In genomic region chr7:123431075-123431614, GRCh38 we compare ENCODE assay signal across 31 cellular contexts.
"Had no signal": no experiment of that assay in that cellular context is flagged by ENCODE, and none has a peak within 500 bp of the region (broad histone marks: within the 10 kb centered on the region; RNA-seq: fewer than 3 reads in every experiment).

No MANE protein-coding gene starts in this region.

- DNase-seq: activated CD4-positive, alpha-beta T cell treated with anti-CD3 and anti-CD28 coated beads, Interleukin-2, amount 10 ng/mL, durations not matched to agents 7 days and 5 days; activated CD4-positive, CD25-positive, alpha-beta regulatory T cell treated with anti-CD3 and anti-CD28 coated beads, Interleukin-2, amount 50 U/mL, for 72 hours; activated gamma-delta T cell treated with Interleukin-2 at 50 U/mL for 16 hours; activated T-cell treated with anti-CD3 and anti-CD28 coated beads, Interleukin-2, amount 50 U/mL, for 1 hour; aorta; central memory CD4-positive, alpha-beta T cell; dermis blood vessel endothelial cell; effector CD8-positive, alpha-beta T cell; foreskin melanocyte; glutamatergic neuron; left cardiac atrium; ovary; right cardiac atrium; stimulated activated CD4-positive, alpha-beta T cell treated with anti-CD3 and anti-CD28 coated beads, Interleukin-12 subunit alpha, Interleukin-12 subunit beta, amount 100 ng/mL, for 4 hours; stimulated activated CD4-positive, alpha-beta T cell treated with anti-CD3 and anti-CD28 coated beads, Interleukin-4, amount 100 ng/mL, for 4 hours; substantia nigra; thyroid gland; upper lobe of right lung had no signal

- H3K4me1 ChIP-seq: prostate gland, thyroid gland, upper lobe of right lung had no signal

- H3K36me3 Mint-ChIP-seq: activated naive CD4-positive, alpha-beta T cell treated with anti-CD3 and anti-CD28 coated beads, Interleukin-2, amount 50 U/mL, for 24 hours; brain; memory B cell had no signal

- H2AFZ ChIP-seq: hepatocyte had no signal

- H3K4me1 Mint-ChIP-seq: activated CD4-positive, alpha-beta T cell treated with anti-CD3 and anti-CD28 coated beads, Interleukin-2, amount 10 ng/mL, durations not matched to agents 7 days and 5 days; activated naive CD4-positive, alpha-beta T cell treated with anti-CD3 and anti-CD28 coated beads, Interleukin-2, amount 50 U/mL, for 24 hours; brain; memory B cell; nephron had no signal

- H3K79me2 ChIP-seq: hepatocyte had no signal

- FAIRE-seq: endothelial cell of umbilical vein, islet of Langerhans had no signal

- H3K27me3 ChIP-seq: hepatocyte, neutrophil, ovary, thyroid gland, upper lobe of right lung had no signal

- H3K4me3 Mint-ChIP-seq: activated CD4-positive, alpha-beta T cell treated with anti-CD3 and anti-CD28 coated beads, Interleukin-2, amount 10 ng/mL, durations not matched to agents 7 days and 5 days; activated naive CD4-positive, alpha-beta T cell treated with anti-CD3 and anti-CD28 coated beads, Interleukin-2, amount 50 U/mL, for 24 hours; brain; memory B cell; nephron; stimulated activated naive CD8-positive, alpha-beta T cell treated with anti-CD3 and anti-CD28 coated beads, Interleukin-15, Interleukin-2, amounts not matched to agents 100 ng/mL and 50 ng/mL, for 24 hours; T-helper 2 cell treated with Interferon-gamma antibody and Interleukin-4, amounts not matched to agents 5 μg/mL and 100 μg/mL, for 36 hours had no signal

- H3K9me3 Mint-ChIP-seq: activated CD4-positive, alpha-beta T cell treated with anti-CD3 and anti-CD28 coated beads, Interleukin-2, amount 10 ng/mL, durations not matched to agents 7 days and 5 days; activated naive CD4-positive, alpha-beta T cell treated with anti-CD3 and anti-CD28 coated beads, Interleukin-2, amount 50 U/mL, for 24 hours; stimulated activated naive CD8-positive, alpha-beta T cell treated with anti-CD3 and anti-CD28 coated beads, Interleukin-15, Interleukin-2, amounts not matched to agents 100 ng/mL and 50 ng/mL, for 24 hours; T-helper 2 cell treated with Interferon-gamma antibody and Interleukin-4, amounts not matched to agents 5 μg/mL and 100 μg/mL, for 36 hours had no signal

- H3K27ac ChIP-seq: hepatocyte, neutrophil, ovary, prostate gland, thyroid gland, upper lobe of right lung, VCaP had no signal

- H3K4me3 ChIP-seq: hepatocyte, ovary, prostate gland, thyroid gland, upper lobe of right lung had no signal

- H3K27me3 Mint-ChIP-seq: activated CD4-positive, alpha-beta T cell treated with anti-CD3 and anti-CD28 coated beads, Interleukin-2, amount 10 ng/mL, durations not matched to agents 7 days and 5 days; memory B cell; stimulated activated naive CD8-positive, alpha-beta T cell treated with anti-CD3 and anti-CD28 coated beads, Interleukin-15, Interleukin-2, amounts not matched to agents 100 ng/mL and 50 ng/mL, for 24 hours had no signal

- H3K4me2 ChIP-seq: hepatocyte had no signal

- H3K27ac Mint-ChIP-seq: activated CD4-positive, alpha-beta T cell treated with anti-CD3 and anti-CD28 coated beads, Interleukin-2, amount 10 ng/mL, durations not matched to agents 7 days and 5 days; activated naive CD4-positive, alpha-beta T cell treated with anti-CD3 and anti-CD28 coated beads, Interleukin-2, amount 50 U/mL, for 24 hours; brain; memory B cell; nephron; stimulated activated naive CD8-positive, alpha-beta T cell treated with anti-CD3 and anti-CD28 coated beads, Interleukin-15, Interleukin-2, amounts not matched to agents 100 ng/mL and 50 ng/mL, for 24 hours; T-helper 2 cell treated with Interferon-gamma antibody and Interleukin-4, amounts not matched to agents 5 μg/mL and 100 μg/mL, for 36 hours had no signal

- H3K36me3 ChIP-seq: neutrophil, ovary, prostate gland, thyroid gland, upper lobe of right lung had no signal

- H3K9me3 ChIP-seq: neutrophil, ovary, prostate gland, thyroid gland, upper lobe of right lung had no signal

- ATAC-seq: esophagus mucosa, left cardiac atrium, right cardiac atrium, upper lobe of right lung had no signal
